ENCODE assay signal across 16 cellular contexts in the genomic region with DNA sequence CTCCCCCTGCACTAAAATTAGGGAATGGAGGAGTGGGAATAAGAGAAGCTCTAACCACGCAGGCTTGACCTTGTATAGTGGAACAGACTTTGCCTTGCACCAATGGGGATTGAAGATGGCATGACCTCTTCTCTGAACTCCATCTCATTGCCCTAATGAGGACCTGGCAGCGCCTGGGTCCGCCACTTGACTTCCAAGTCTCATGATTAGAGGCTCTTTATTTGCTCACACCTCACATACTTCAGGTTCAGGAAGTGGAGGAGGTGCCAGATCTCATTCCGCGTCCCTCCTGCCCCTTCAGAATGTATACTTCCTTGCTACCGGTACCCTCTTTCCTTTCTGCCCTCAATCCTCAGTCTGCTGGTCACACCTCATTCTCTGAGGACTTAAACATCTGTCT.
"Had no signal": no experiment of that assay in that cellular context is flagged by ENCODE, and none has a peak within 500 bp of the region (broad histone marks: within the 10 kb centered on the region; RNA-seq: fewer than 3 reads in every experiment).

No MANE protein-coding gene starts in this region.

- H3K27me3 ChIP-seq: adrenal gland, colonic mucosa, ovary, tibial artery had no signal

- DNase-seq: activated CD4-positive, alpha-beta T cell treated with anti-CD3 and anti-CD28 coated beads for 1 hour; activated CD8-positive, alpha-beta memory T cell treated with anti-CD3 and anti-CD28 coated beads for 24 hours; activated naive CD4-positive, alpha-beta T cell treated with anti-CD3 and anti-CD28 coated beads, Interleukin-2, amount 10 ng/mL, durations not matched to agents 7 days and 5 days; adrenal gland; caudate nucleus; colonic mucosa; effector CD4-positive, alpha-beta T cell; foreskin melanocyte; head of caudate nucleus; left cardiac atrium; ovary; stimulated activated CD4-positive, alpha-beta T cell treated with anti-CD3 and anti-CD28 coated beads, Interleukin-4, amount 100 ng/mL, for 1 hour; stimulated activated CD8-positive, alpha-beta memory T cell treated with anti-CD3 and anti-CD28 coated beads, Interleukin-4, amount 100 ng/mL, for 48 hours; tibial artery had no signal

- H3K4me3 ChIP-seq: adrenal gland, colonic mucosa, ovary, tibial artery had no signal

- H3K27ac ChIP-seq: adrenal gland, colonic mucosa, ovary, tibial artery had no signal

- H3K27ac Mint-ChIP-seq: activated naive CD4-positive, alpha-beta T cell treated with anti-CD3 and anti-CD28 coated beads, Interleukin-2, amount 10 ng/mL, durations not matched to agents 7 days and 5 days had no signal

- H3K4me3 Mint-ChIP-seq: activated naive CD4-positive, alpha-beta T cell treated with anti-CD3 and anti-CD28 coated beads, Interleukin-2, amount 10 ng/mL, durations not matched to agents 7 days and 5 days; neural crest cell had no signal

- H3K9me3 Mint-ChIP-seq: neural crest cell had no signal

- H3K4me1 Mint-ChIP-seq: neural crest cell had no signal

- H3K9me3 ChIP-seq: adrenal gland, colonic mucosa, ovary had no signal

- H3K36me3 ChIP-seq: adrenal gland, colonic mucosa, ovary, tibial artery had no signal

- ATAC-seq: left cardiac atrium had no signal

- FAIRE-seq: endothelial cell of umbilical vein had no signal
